9 cellular contexts compared by ENCODE assay signal in genomic region chr14:77123381-77124344, GRCh38. TPM values are rescaled to one million over a fixed set of nuclear protein-coding genes. Genes with fewer than 3 reads are reported as not detected.
A peak's percentile ranks its signal among the peaks of the same experiment; 100 is the strongest.
DNase-seq lines count a peak whose midpoint lies in the region; ATAC-seq and TF ChIP-seq lines count a peak whose summit lies in the region.
"Had no signal": no experiment of that assay in that cellular context is flagged by ENCODE, and none has a peak within 500 bp of the region (broad histone marks: within the 10 kb centered on the region; RNA-seq: fewer than 3 reads in every experiment).

No MANE protein-coding gene starts in this region.

- H3K4me1 Mint-ChIP-seq in activated CD8-positive, alpha-beta memory T cell treated with anti-CD3 and anti-CD28 coated beads, Interleukin-2, amount 10 ng/mL, durations not matched to agents 7 days and 5 days: peaks cover 35% of the 10 kb centered on the region

- no peak for DNase-seq in activated CD8-positive, alpha-beta memory T cell treated with anti-CD3 and anti-CD28 coated beads, Interleukin-2, amount 10 ng/mL, durations not matched to agents 7 days and 5 days
- no peak for DNase-seq in activated CD8-positive, alpha-beta memory T cell treated with anti-CD3 and anti-CD28 coated beads, Interleukin-2, amount 50 U/mL, for 4 hours
- peak; percentile 69 to 93 (median 93) for DNase-seq in Peyer's patch
- peak in 2 of 3 donors; percentile 47 to 65 for DNase-seq in right cardiac atrium

- H3K36me3 Mint-ChIP-seq in activated CD8-positive, alpha-beta memory T cell treated with anti-CD3 and anti-CD28 coated beads, Interleukin-2, amount 10 ng/mL, durations not matched to agents 7 days and 5 days: no peaks in the 10 kb centered on the region

- intact Hi-C loops in right cardiac atrium (cut with DNase I): no loop called here

- H3K9me3 ChIP-seq in Peyer's patch (no peaks in the 10 kb centered on the region), right cardiac atrium (ENCODE audit: control insufficient read depth, low read length) (no peaks in the 10 kb centered on the region)

- H3K27ac ChIP-seq in Peyer's patch: peak overlapping the region; percentile 82 to 93 (median 83)
- H3K27ac ChIP-seq in right cardiac atrium (ENCODE audit: low read length): no peak overlapping the region
- H3K27ac ChIP-seq in skin epidermis: peak overlapping the region in 14 of 21 experiments; percentile 8 to 91 (median 66)
- H3K27ac ChIP-seq: SK-N-MC had no signal

- peak in 1 of 6 experiments; percentile 1 for TF ChIP-seq CTCF in Peyer's patch (IDR thresholded peaks at IDR 0.05)

- peaks cover 0 to 1% (median 0%) of the 10 kb centered on the region in 3 donors for H3K36me3 ChIP-seq in Peyer's patch

- H3K4me1 ChIP-seq in Peyer's patch: peaks cover 12 to 45% (median 35%) of the 10 kb centered on the region in 4 donors
- H3K4me1 ChIP-seq in right cardiac atrium (ENCODE audit: control insufficient read depth, insufficient read depth, low read length): peaks cover 10% of the 10 kb centered on the region

- TF ChIP-seq POLR2A in Peyer's patch (IDR thresholded peaks at IDR 0.05): peak in 1 of 2 donors; percentile 72

- H3K27me3 Mint-ChIP-seq in activated CD8-positive, alpha-beta memory T cell treated with anti-CD3 and anti-CD28 coated beads, Interleukin-2, amount 10 ng/mL, durations not matched to agents 7 days and 5 days: peaks cover 44% of the 10 kb centered on the region

- H3K27ac Mint-ChIP-seq in activated CD8-positive, alpha-beta memory T cell treated with anti-CD3 and anti-CD28 coated beads, Interleukin-2, amount 10 ng/mL, durations not matched to agents 7 days and 5 days: no peak overlapping the region

- no peak for ATAC-seq in activated CD8-positive, alpha-beta memory T cell treated with anti-CD3 and anti-CD28 coated beads, Interleukin-2, amount 10 ng/mL, durations not matched to agents 7 days and 5 days
- ATAC-seq in right cardiac atrium: peak; percentile 29 to 67
- no peak for ATAC-seq in GM21717 (IDR thresholded peaks at IDR 0.05; ENCODE audit: unreplicated experiment)
- no peak for ATAC-seq in GM19328 (IDR thresholded peaks at IDR 0.05; ENCODE audit: unreplicated experiment)
- no peak for ATAC-seq in GM18498 (IDR thresholded peaks at IDR 0.05; ENCODE audit: unreplicated experiment)

- CTCF ChIA-PET in activated CD8-positive, alpha-beta memory T cell treated with anti-CD3 and anti-CD28 coated beads, Interleukin-2, amount 10 ng/mL, durations not matched to agents 7 days and 5 days (lab: Charles Lee): interaction anchor here (0.7 to 3.0 kb wide), 25 partner anchors 7 to 266 kb away, joined by 3 to 15 read pairs (median 5); partner anchors contain the start of gene CIPC

- WGBS in right cardiac atrium: 84% methylated on average over 9 of the region's 9 CpGs

- H3K27me3 ChIP-seq in Peyer's patch (no peaks in the 10 kb centered on the region), right cardiac atrium (ENCODE audit: control insufficient read depth, insufficient read depth) (no peaks in the 10 kb centered on the region)

- peak overlapping the region; percentile 62 for H3K4me3 Mint-ChIP-seq in activated CD8-positive, alpha-beta memory T cell treated with anti-CD3 and anti-CD28 coated beads, Interleukin-2, amount 10 ng/mL, durations not matched to agents 7 days and 5 days

- peak overlapping the region; percentile 43 to 68 (median 54) for H3K4me3 ChIP-seq in Peyer's patch
- no peak overlapping the region for H3K4me3 ChIP-seq in right cardiac atrium (ENCODE audit: low read length)
- peak overlapping the region in 1 of 7 experiments; percentile 21 for H3K4me3 ChIP-seq in skin epidermis

- H3K9me3 Mint-ChIP-seq in activated CD8-positive, alpha-beta memory T cell treated with anti-CD3 and anti-CD28 coated beads, Interleukin-2, amount 10 ng/mL, durations not matched to agents 7 days and 5 days (ENCODE audit: low read depth): no peaks in the 10 kb centered on the region

RNA-seq across cellular contexts. Expression of gene ZDHHC22, which starts 17.9 kb away (rescaled TPM):
- total RNA-seq in activated CD8-positive, alpha-beta memory T cell treated with anti-CD3 and anti-CD28 coated beads, Interleukin-2, amount 10 ng/mL, durations not matched to agents 7 days and 5 days: not detected
- total RNA-seq in Peyer's patch: under 1 TPM in 1 of 4 donors, not detected in 3; 0.57 TPM
- not detected for total RNA-seq in right cardiac atrium
- polyA plus RNA-seq in right cardiac atrium: not detected

RNA-seq across cellular contexts. Expression of gene CIPC, which starts 25.6 kb away (rescaled TPM):
- 10 to 100 TPM; 11.3 to 12.0 TPM for total RNA-seq in activated CD8-positive, alpha-beta memory T cell treated with anti-CD3 and anti-CD28 coated beads, Interleukin-2, amount 10 ng/mL, durations not matched to agents 7 days and 5 days
- total RNA-seq in Peyer's patch (10 to 100 TPM; 22.3 to 66.7 (median 52.1) TPM), right cardiac atrium (10 to 100 TPM; 54.3 to 73.1 (median 65.9) TPM)
- 28.1 TPM for polyA plus RNA-seq in right cardiac atrium

RNA-seq across cellular contexts. Expression of gene TMEM63C, which starts 57.9 kb away (rescaled TPM):
- under 1 TPM; 0.14 to 0.50 TPM for total RNA-seq in activated CD8-positive, alpha-beta memory T cell treated with anti-CD3 and anti-CD28 coated beads, Interleukin-2, amount 10 ng/mL, durations not matched to agents 7 days and 5 days
- total RNA-seq in Peyer's patch (10 to 100 TPM in 2 of 4 donors, 1 to 10 TPM in 2; 3.3 to 43.7 (median 11.3) TPM), right cardiac atrium (under 1 TPM in 3 of 4 donors, not detected in 1; 0.03 to 0.23 (median 0.14) TPM)
- polyA plus RNA-seq in right cardiac atrium: 0.11 TPM

Comparison
In these comparisons a context has a peak if more than half of its experiments do, and no peak if none do; other contexts are left out.
1. ATAC-seq: peak in right cardiac atrium (2 of 2); none in activated CD8-positive, alpha-beta memory T cell treated with anti-CD3 and anti-CD28 coated beads, Interleukin-2, amount 10 ng/mL, durations not matched to agents 7 days and 5 days (single experiment), GM21717 (single experiment), GM19328 (single experiment) and GM18498 (single experiment).
2. DNase-seq: peak in Peyer's patch (3 of 3) and right cardiac atrium (2 of 3); none in activated CD8-positive, alpha-beta memory T cell treated with anti-CD3 and anti-CD28 coated beads, Interleukin-2, amount 10 ng/mL, durations not matched to agents 7 days and 5 days (single experiment) and activated CD8-positive, alpha-beta memory T cell treated with anti-CD3 and anti-CD28 coated beads, Interleukin-2, amount 50 U/mL, for 4 hours (single experiment).